In the genomic region with DNA sequence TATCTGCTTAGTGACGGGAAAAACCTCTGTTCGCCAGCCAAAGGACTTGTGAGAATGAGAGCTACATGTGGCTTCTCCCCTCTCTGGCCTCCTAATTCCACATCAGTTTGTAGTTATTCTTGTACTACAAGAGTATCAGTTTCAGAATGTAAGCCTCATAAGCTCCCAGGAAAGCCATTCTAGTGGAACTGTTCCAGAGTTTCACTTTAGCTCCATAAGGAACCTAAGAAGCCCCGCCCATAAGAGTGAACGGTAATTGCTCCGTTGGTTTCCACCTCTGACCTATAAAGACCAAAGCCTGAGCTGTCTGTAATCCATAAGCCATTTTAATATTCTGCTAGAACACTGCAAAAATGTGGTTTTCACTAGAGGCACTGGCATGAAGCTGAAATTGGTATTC, we compare ENCODE assay signal across 11 cellular contexts. TPM values are rescaled to one million over a fixed set of nuclear protein-coding genes. Genes with fewer than 3 reads are reported as not detected.
DNase-seq lines count a peak whose midpoint lies in the region; ATAC-seq and TF ChIP-seq lines count a peak whose summit lies in the region.
"Had no signal": no experiment of that assay in that cellular context is flagged by ENCODE, and none has a peak within 500 bp of the region (broad histone marks: within the 10 kb centered on the region; RNA-seq: fewer than 3 reads in every experiment).

No MANE protein-coding gene starts in this region.

- peaks cover 55% of the 10 kb centered on the region for H3K4me1 Mint-ChIP-seq in activated naive CD8-positive, alpha-beta T cell (ENCODE audit: low read depth)
- peaks cover 53% of the 10 kb centered on the region for H3K4me1 Mint-ChIP-seq in activated naive CD8-positive, alpha-beta T cell treated with anti-CD3 and anti-CD28 coated beads, Interleukin-2, amount 50 U/mL, for 24 hours

- H3K27me3 Mint-ChIP-seq in activated naive CD8-positive, alpha-beta T cell = no peaks in the 10 kb centered on the region
- no peaks in the 10 kb centered on the region for H3K27me3 Mint-ChIP-seq in activated naive CD8-positive, alpha-beta T cell treated with anti-CD3 and anti-CD28 coated beads, Interleukin-2, amount 50 U/mL, for 24 hours

- H3K4me3 ChIP-seq in body of pancreas (no peak overlapping the region), transverse colon (peak overlapping the region in 1 of 4 donors; percentile 36)

- intact Hi-C loops in body of pancreas (cut with DNase I) = no loop called here
- intact Hi-C loops in transverse colon (cut with DNase I; ENCODE audit: low total_unique reads) = no loop called here

- TF ChIP-seq POLR2A in body of pancreas (IDR thresholded peaks at IDR 0.05) (no peak), transverse colon (IDR thresholded peaks at IDR 0.05) (no peak)

- H3K36me3 ChIP-seq in body of pancreas (replicated peaks in 1 of 2; ENCODE audit: insufficient read depth in 1 of 2, low read depth in 2 of 2) = no peaks in the 10 kb centered on the region
- no peaks in the 10 kb centered on the region for H3K36me3 ChIP-seq in transverse colon

- no peak for ATAC-seq in activated naive CD8-positive, alpha-beta T cell treated with anti-CD3 and anti-CD28 coated beads, Interleukin-2, amount 50 U/mL, for 24 hours
- ATAC-seq in body of pancreas (peak; percentile 40), HG03469 (IDR thresholded peaks at IDR 0.05; ENCODE audit: unreplicated experiment) (no peak)

- H3K4me3 Mint-ChIP-seq in activated naive CD8-positive, alpha-beta T cell = no peak overlapping the region
- no peak overlapping the region for H3K4me3 Mint-ChIP-seq in activated naive CD8-positive, alpha-beta T cell treated with anti-CD3 and anti-CD28 coated beads, Interleukin-2, amount 50 U/mL, for 24 hours

- H3K36me3 Mint-ChIP-seq in activated naive CD8-positive, alpha-beta T cell = peaks cover 6% of the 10 kb centered on the region
- H3K36me3 Mint-ChIP-seq in activated naive CD8-positive, alpha-beta T cell treated with anti-CD3 and anti-CD28 coated beads, Interleukin-2, amount 50 U/mL, for 24 hours (ENCODE audit: low read depth) = no peaks in the 10 kb centered on the region

- no peaks in the 10 kb centered on the region for H3K9me3 Mint-ChIP-seq in activated naive CD8-positive, alpha-beta T cell (ENCODE audit: low read depth)
- H3K9me3 Mint-ChIP-seq in activated naive CD8-positive, alpha-beta T cell treated with anti-CD3 and anti-CD28 coated beads, Interleukin-2, amount 50 U/mL, for 24 hours = no peaks in the 10 kb centered on the region

- H3K4me1 ChIP-seq in body of pancreas (peaks cover 30% of the 10 kb centered on the region), transverse colon (peaks cover 15 to 43% (median 35%) of the 10 kb centered on the region in 4 donors)

- 25 to 42% methylated on average over 5 of the region's 5 CpGs for WGBS in body of pancreas, 2 donors
- 20 to 39% methylated on average over 4 to 5 of the region's 5 CpGs for WGBS in transverse colon (ENCODE audit: low coverage in 1 of 2), 2 donors

- no peak for DNase-seq in activated naive CD8-positive, alpha-beta T cell treated with anti-CD3 and anti-CD28 coated beads, Interleukin-2, amount 50 U/mL, for 24 hours
- DNase-seq in body of pancreas (peak in 3 of 4 donors; percentile 22 to 47 (median 24)), transverse colon (peak; percentile 55), NCI-H128 (lab: John Stamatoyannopoulos, UW; ENCODE audit: unreplicated experiment) (no peak)
- DNase-seq in stimulated activated CD4-positive, alpha-beta T cell treated with anti-CD3 and anti-CD28 coated beads, Interleukin-2, amount 100 ng/mL, for 24 hours = no peak
- DNase-seq: glutamatergic neuron; NK-92 treated with Interleukin-12 subunit alpha and Interleukin-12 subunit beta, amount 100 ng/mL, for 24 hours had no signal

- H3K9me3 ChIP-seq in body of pancreas (no peaks in the 10 kb centered on the region), transverse colon (no peaks in the 10 kb centered on the region)

- H3K27ac Mint-ChIP-seq in activated naive CD8-positive, alpha-beta T cell = peak overlapping the region; percentile 68
- H3K27ac Mint-ChIP-seq in activated naive CD8-positive, alpha-beta T cell treated with anti-CD3 and anti-CD28 coated beads, Interleukin-2, amount 50 U/mL, for 24 hours = no peak overlapping the region

- H3K27me3 ChIP-seq in body of pancreas = no peaks in the 10 kb centered on the region
- H3K27me3 ChIP-seq in layer of hippocampus (ENCODE audit: control insufficient read depth, insufficient read depth, low read length) = no peaks in the 10 kb centered on the region
- no peaks in the 10 kb centered on the region for H3K27me3 ChIP-seq in transverse colon

- in situ Hi-C loops in transverse colon (cut with MboI; ENCODE audit: low pct_ligation_motif_present in 1 of 4, low pct_unique_long_range_greater_than_20kb in 1 of 4, low sequenced_read_pairs in 3 of 4) = no loop called here

- H3K27ac ChIP-seq in body of pancreas = no peak overlapping the region
- peak overlapping the region; percentile 79 for H3K27ac ChIP-seq in layer of hippocampus (ENCODE audit: low read depth, low read length)
- H3K27ac ChIP-seq in transverse colon = peak overlapping the region; percentile 51 to 67 (median 66)
- H3K27ac ChIP-seq: C4-2B had no signal

- no peak for TF ChIP-seq EP300 in transverse colon (IDR thresholded peaks at IDR 0.05; ENCODE audit: low read depth)

- TF ChIP-seq CTCF in body of pancreas (IDR thresholded peaks at IDR 0.05) (no peak), transverse colon (IDR thresholded peaks at IDR 0.05) (no peak)

RNA-seq across cellular contexts. Expression of gene SIK3, which starts 53.0 kb away (rescaled TPM):
- total RNA-seq in body of pancreas (10 to 100 TPM; 24.1 to 46.1 TPM), transverse colon (10 to 100 TPM; 35.6 to 68.6 (median 38.9) TPM)

Comparison
In these comparisons a context has a peak if more than half of its experiments do, and no peak if none do; other contexts are left out.
1. DNase-seq: peak in body of pancreas (3 of 4) and transverse colon (single experiment); none in activated naive CD8-positive, alpha-beta T cell treated with anti-CD3 and anti-CD28 coated beads, Interleukin-2, amount 50 U/mL, for 24 hours (single experiment), stimulated activated CD4-positive, alpha-beta T cell treated with anti-CD3 and anti-CD28 coated beads, Interleukin-2, amount 100 ng/mL, for 24 hours (0 of 2) and NCI-H128 (single experiment).
2. H3K27ac ChIP-seq: peak in layer of hippocampus (single experiment) and transverse colon (4 of 4); none in body of pancreas (0 of 4).